In the genomic region with DNA sequence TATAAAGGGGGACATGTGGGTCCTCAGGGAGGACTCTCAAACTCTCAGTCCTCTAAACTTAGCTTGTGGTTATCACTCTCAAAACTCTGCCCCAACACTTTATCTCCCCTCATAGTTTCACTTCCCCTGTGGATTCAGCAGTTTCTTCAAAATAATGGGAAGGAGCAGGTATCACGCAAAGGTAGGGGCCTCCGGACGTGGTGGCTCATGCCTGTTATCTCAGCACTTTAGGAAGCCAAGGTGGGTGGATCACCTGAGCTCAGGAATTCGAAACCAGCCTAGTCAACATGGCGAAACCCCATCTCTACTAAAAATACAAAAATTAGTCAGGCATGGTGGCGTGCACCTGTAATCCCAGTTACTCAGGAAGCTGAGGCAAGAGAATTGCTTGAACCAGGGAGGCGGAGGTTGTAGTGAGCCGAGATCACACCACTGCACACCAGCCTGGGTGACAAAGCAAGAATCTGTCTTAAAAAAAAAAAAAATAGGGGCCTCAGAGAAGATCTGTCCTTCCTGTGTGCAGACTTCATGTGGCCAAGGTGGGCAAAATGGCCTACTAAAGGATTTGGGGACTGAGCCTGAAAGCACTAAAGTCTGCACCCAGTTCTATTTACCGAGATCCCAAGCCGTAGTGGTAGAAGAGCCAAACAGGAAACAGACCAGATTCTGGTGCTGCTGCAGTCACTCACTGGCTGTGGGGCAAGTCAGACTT, we compare ENCODE assay signal across 11 cellular contexts. TPM values are rescaled to one million over a fixed set of nuclear protein-coding genes. Genes with fewer than 3 reads are reported as not detected.
A peak's percentile ranks its signal among the peaks of the same experiment; 100 is the strongest.
DNase-seq lines count a peak whose midpoint lies in the region; ATAC-seq and TF ChIP-seq lines count a peak whose summit lies in the region.
"Had no signal": no experiment of that assay in that cellular context is flagged by ENCODE, and none has a peak within 500 bp of the region (broad histone marks: within the 10 kb centered on the region; RNA-seq: fewer than 3 reads in every experiment).

No MANE protein-coding gene starts in this region.

- H3K27me3 ChIP-seq in OCI-LY3 (ENCODE audit: low read depth, low read length): 0 out of 2 replicates have a peak, but pooled peaks cover 3% of the 10 kb centered on the region
- H3K27me3 ChIP-seq in upper lobe of right lung: no peaks in the 10 kb centered on the region
- H3K27me3 ChIP-seq: right lobe of liver had no signal

- H3K4me1 ChIP-seq in OCI-LY3 (ENCODE audit: low read length): peaks cover 47% of the 10 kb centered on the region
- peaks cover 13% of the 10 kb centered on the region for H3K4me1 ChIP-seq in upper lobe of right lung

- H3K36me3 Mint-ChIP-seq in HFFc6 (ENCODE audit: low read depth) (no peaks in the 10 kb centered on the region), memory B cell (peaks cover 25% of the 10 kb centered on the region)

- H3K36me3 ChIP-seq in OCI-LY3 (replicated peaks; ENCODE audit: low read depth, low read length) (no peaks in the 10 kb centered on the region), upper lobe of right lung (no peaks in the 10 kb centered on the region)
- H3K36me3 ChIP-seq: right lobe of liver had no signal

- no peaks in the 10 kb centered on the region for H3K9me3 ChIP-seq in OCI-LY3 (ENCODE audit: insufficient read depth, low read length)
- H3K9me3 ChIP-seq in upper lobe of right lung: no peaks in the 10 kb centered on the region
- H3K9me3 ChIP-seq: right lobe of liver had no signal

- TF ChIP-seq CTCF in HFFc6 (IDR thresholded peaks at IDR 0.05) (no peak), OCI-LY3 (IDR thresholded peaks at IDR 0.05; ENCODE audit: low read depth, low read length) (no peak), upper lobe of right lung (IDR thresholded peaks at IDR 0.05) (no peak)

- H3K27ac ChIP-seq in OCI-LY3 (ENCODE audit: low read length) (no peak overlapping the region), upper lobe of right lung (no peak overlapping the region)
- H3K27ac ChIP-seq: right lobe of liver had no signal

- no peaks in the 10 kb centered on the region for H4K20me1 ChIP-seq in OCI-LY3 (ENCODE audit: insufficient read depth, low read length)

- no peak for DNase-seq in HFFc6
- DNase-seq in memory B cell (ENCODE audit: low spot score in 2 of 2): no peak
- DNase-seq in upper lobe of right lung: no peak
- no peak for DNase-seq in NCI-H774 (lab: John Stamatoyannopoulos, UW)
- no peak for DNase-seq in NCI-H146 (lab: John Stamatoyannopoulos, UW)
- no peak for DNase-seq in DMS153 treated with DMSO at 0.1 percent for 48 hours (lab: John Stamatoyannopoulos, UW; ENCODE audit: unreplicated experiment)
- DNase-seq: right lobe of liver, T1000 had no signal

- H3K9me3 Mint-ChIP-seq in HFFc6 (no peaks in the 10 kb centered on the region), memory B cell (no peaks in the 10 kb centered on the region)

- H3K27me3 Mint-ChIP-seq in HFFc6 (ENCODE audit: insufficient read depth) (peaks cover 4% of the 10 kb centered on the region; the same call in 1 of the 2 replicates), memory B cell (no peaks in the 10 kb centered on the region)

- H3K4me3 Mint-ChIP-seq in HFFc6: no peak overlapping the region
- H3K4me3 Mint-ChIP-seq in memory B cell: peak overlapping the region; percentile 71

- no peak overlapping the region for H2AFZ ChIP-seq in OCI-LY3 (ENCODE audit: low read depth, low read length)

- H3K9ac ChIP-seq in OCI-LY3 (ENCODE audit: low read length): no peak overlapping the region

- peak overlapping the region; percentile 68 for H3K4me2 ChIP-seq in OCI-LY3 (ENCODE audit: low read length)

- no peaks in the 10 kb centered on the region for H3K79me2 ChIP-seq in OCI-LY3 (ENCODE audit: low read length)

- ATAC-seq in GM18868 (IDR thresholded peaks at IDR 0.05; ENCODE audit: unreplicated experiment) (peak; percentile 66), memory B cell (ENCODE audit: low read depth) (peak; percentile 75), upper lobe of right lung (no peak)
- ATAC-seq: HCT116, right lobe of liver had no signal

- H3K27ac Mint-ChIP-seq in HFFc6: peak overlapping the region; percentile 59
- H3K27ac Mint-ChIP-seq in memory B cell: peak overlapping the region; percentile 81

- H3K4me3 ChIP-seq in OCI-LY3 (ENCODE audit: low read length): peak overlapping the region; percentile 14; the same call in 1 of the 2 replicates
- H3K4me3 ChIP-seq in upper lobe of right lung: no peak overlapping the region
- H3K4me3 ChIP-seq: right lobe of liver had no signal

- intact Hi-C loops in upper lobe of right lung (cut with DNase I): no loop called here

- peaks cover 30% of the 10 kb centered on the region for H3K4me1 Mint-ChIP-seq in HFFc6 (ENCODE audit: low read depth)
- peaks cover 45% of the 10 kb centered on the region for H3K4me1 Mint-ChIP-seq in memory B cell

RNA-seq across cellular contexts. Expression of a gene that starts 6.4 kb away (rescaled TPM):
- 1 to 10 TPM in 3 of 6 experiments, under 1 TPM in 3; 0.35 to 1.5 (median 0.93) TPM for total RNA-seq in HFFc6 (2021; fragmentation: NEBNext Ultra II Directional; extraction: Animal tissue kit (Norgen Biotek cat#: 25700))
- 7.7 TPM for total RNA-seq in upper lobe of right lung

RNA-seq across cellular contexts. Expression of a gene that starts 19.9 kb away (rescaled TPM):
- 10 to 100 TPM; 13.9 to 17.1 (median 16.0) TPM for total RNA-seq in HFFc6 (2021; fragmentation: NEBNext Ultra II Directional; extraction: Animal tissue kit (Norgen Biotek cat#: 25700))
- total RNA-seq in upper lobe of right lung: 41.7 TPM

RNA-seq across cellular contexts. Expression of a gene that starts 20.1 kb away (rescaled TPM):
- total RNA-seq in HFFc6 (2021; fragmentation: NEBNext Ultra II Directional; extraction: Animal tissue kit (Norgen Biotek cat#: 25700)): 10 to 100 TPM; 17.3 to 25.7 (median 19.3) TPM
- total RNA-seq in upper lobe of right lung: 46.8 TPM

RNA-seq across cellular contexts. Expression of a gene that starts 31.4 kb away (rescaled TPM):
- 10 to 100 TPM; 47.2 to 80.5 (median 71.0) TPM for total RNA-seq in HFFc6 (2021; fragmentation: NEBNext Ultra II Directional; extraction: Animal tissue kit (Norgen Biotek cat#: 25700))
- 23.8 TPM for total RNA-seq in upper lobe of right lung
